2 cellular contexts compared by ENCODE assay signal in genomic region chr10:69359089-69360025, GRCh38.
TF ChIP-seq lines count a peak whose summit lies in the region.

No MANE protein-coding gene starts in this region.

TF ChIP-seq in A549, 52 proteins besides CTCF, POLR2A, EP300 and RAD21:
- TF ChIP-seq CHD4 (IDR thresholded peaks at IDR 0.05; ENCODE audit: borderline replicate concordance), result no peak
- peak in 1 of 2 experiments; percentile 33; a peak in 1 of 4 replicates for TF ChIP-seq CEBPB (IDR thresholded peaks at IDR 0.05)
- peak; percentile 5 for TF ChIP-seq MAFK (IDR thresholded peaks at IDR 0.05; ENCODE audit: partially characterized antibody)

TF ChIP-seq in HepG2, 621 proteins besides CTCF, POLR2A, EP300 and RAD21:
- no peak for TF ChIP-seq ZNF446 (CRISPR knock-in tag; IDR thresholded peaks at IDR 0.05)
- no peak for TF ChIP-seq PPARG (CRISPR knock-in tag; conservative IDR thresholded peaks at IDR 0.05)
- TF ChIP-seq ZNF709 (CRISPR knock-in tag; IDR thresholded peaks at IDR 0.05), result no peak
- no peak for TF ChIP-seq SNAPC4 (CRISPR knock-in tag; IDR thresholded peaks at IDR 0.05)
- TF ChIP-seq ZNF318 (CRISPR knock-in tag; IDR thresholded peaks at IDR 0.05), result no peak
- TF ChIP-seq CEBPB (IDR thresholded peaks at IDR 0.05; ENCODE audit: borderline replicate concordance, low read depth, low read length), result peak; percentile 55; the same call in 1 of the 2 replicates
